In the genomic region with DNA sequence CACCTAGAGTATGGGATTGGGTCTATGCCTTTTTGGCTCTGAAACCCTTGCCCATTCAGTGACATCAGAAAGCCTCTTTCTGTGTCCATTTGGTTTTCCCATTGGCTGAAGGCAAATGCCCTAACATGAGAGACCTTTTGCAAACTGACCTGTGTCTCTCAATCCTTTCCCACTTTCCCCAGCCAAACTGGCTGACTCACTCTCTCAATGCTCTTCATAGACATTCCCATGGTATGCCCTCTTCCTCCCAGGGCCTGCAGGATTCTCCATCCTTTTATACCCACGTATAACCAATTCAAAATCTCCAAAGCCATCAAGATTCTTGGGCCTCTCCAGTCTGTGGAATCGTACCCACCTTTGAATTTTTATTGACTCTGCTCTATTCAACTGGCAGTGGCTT, we compare ENCODE assay signal across 30 cellular contexts.
"Had no signal": no experiment of that assay in that cellular context is flagged by ENCODE, and none has a peak within 500 bp of the region (broad histone marks: within the 10 kb centered on the region; RNA-seq: fewer than 3 reads in every experiment).

No MANE protein-coding gene starts in this region.

- H3K9me3 ChIP-seq: MG63 had no signal

- H3K9me3 Mint-ChIP-seq: activated CD8-positive, alpha-beta T cell treated with anti-CD3 and anti-CD28 coated beads for 36 hours; activated naive CD8-positive, alpha-beta T cell treated with anti-CD3 and anti-CD28 coated beads for 36 hours; activated T-cell treated with anti-CD3 and anti-CD28 coated beads, Interleukin-2, amount 50 U/mL, for 72 hours had no signal

- H3K36me3 Mint-ChIP-seq: activated naive CD8-positive, alpha-beta T cell treated with anti-CD3 and anti-CD28 coated beads for 36 hours had no signal

- ATAC-seq: activated CD8-positive, alpha-beta T cell treated with anti-CD3 and anti-CD28 coated beads for 36 hours; activated T-cell treated with anti-CD3 and anti-CD28 coated beads, Interleukin-2, amount 50 U/mL, for 72 hours; activated T-helper 17 cell treated with anti-CD3 and anti-CD28 coated beads, Interleukin-2, amount 50 U/mL, for 72 hours had no signal

- H2AFZ ChIP-seq: PC-9 had no signal

- H3K36me3 ChIP-seq: MG63, WERI-Rb-1 had no signal

- DNase-seq: activated CD4-positive, alpha-beta T cell treated with anti-CD3 and anti-CD28 coated beads, Interleukin-2, amount 10 ng/mL, durations not matched to agents 24 days and 14 days; activated CD4-positive, alpha-beta T cell treated with anti-CD3 and anti-CD28 coated beads, Interleukin-2, amount 50 U/mL, for 4 hours; activated CD8-positive, alpha-beta T cell treated with anti-CD3 and anti-CD28 coated beads for 36 hours; activated effector memory CD4-positive, alpha-beta T cell treated with anti-CD3 and anti-CD28 coated beads, Interleukin-2, amount 50 U/mL, for 16 hours; activated naive CD4-positive, alpha-beta T cell; activated naive CD4-positive, alpha-beta T cell treated with anti-CD3 and anti-CD28 coated beads, Interleukin-2, amount 50 U/mL, for 16 hours; activated naive CD8-positive, alpha-beta T cell treated with anti-CD3 and anti-CD28 coated beads for 36 hours; activated T-cell treated with anti-CD3 and anti-CD28 coated beads, Interleukin-2, amount 50 U/mL, for 1 hour; activated T-cell treated with anti-CD3 and anti-CD28 coated beads, Interleukin-2, amount 50 U/mL, for 72 hours; amniotic stem cell; aorta; caudate nucleus; cerebellar nuclear complex; MG63; NCI-H1048; NCI-H1105 treated with DMSO at 0.1 percent for 48 hours; NCI-H1436; NCI-H1694; NCI-H2029; NCI-H510A; NCI-H526; NCI-H748 treated with DMSO at 0.1 percent for 48 hours; NK-92 treated with Interleukin-12 subunit alpha and Interleukin-12 subunit beta, amount 100 ng/mL, for 24 hours; PC-9; Right ventricle myocardium superior; SW 1271; T-helper 1 cell; T-helper 9 cell; WERI-Rb-1 had no signal

- H3K27ac ChIP-seq: WERI-Rb-1 had no signal

- H3K4me2 ChIP-seq: PC-9 had no signal

- H3K4me1 Mint-ChIP-seq: activated CD4-positive, alpha-beta T cell treated with anti-CD3 and anti-CD28 coated beads, Interleukin-2, amount 10 ng/mL, durations not matched to agents 24 days and 14 days; activated T-helper 17 cell treated with anti-CD3 and anti-CD28 coated beads, Interleukin-2, amount 50 U/mL, for 72 hours had no signal

- H3K27me3 ChIP-seq: MG63 had no signal

- H3K4me3 ChIP-seq: MG63, PC-9 had no signal

- H3K4me3 Mint-ChIP-seq: activated CD4-positive, alpha-beta T cell treated with anti-CD3 and anti-CD28 coated beads, Interleukin-2, amount 10 ng/mL, durations not matched to agents 24 days and 14 days; activated CD8-positive, alpha-beta T cell treated with anti-CD3 and anti-CD28 coated beads for 36 hours; activated naive CD8-positive, alpha-beta T cell treated with anti-CD3 and anti-CD28 coated beads for 36 hours; activated T-cell treated with anti-CD3 and anti-CD28 coated beads, Interleukin-2, amount 50 U/mL, for 72 hours; activated T-helper 17 cell treated with anti-CD3 and anti-CD28 coated beads, Interleukin-2, amount 50 U/mL, for 72 hours had no signal

- H3K27ac Mint-ChIP-seq: activated CD4-positive, alpha-beta T cell treated with anti-CD3 and anti-CD28 coated beads, Interleukin-2, amount 10 ng/mL, durations not matched to agents 24 days and 14 days; activated CD8-positive, alpha-beta T cell treated with anti-CD3 and anti-CD28 coated beads for 36 hours; activated naive CD8-positive, alpha-beta T cell treated with anti-CD3 and anti-CD28 coated beads for 36 hours; activated T-cell treated with anti-CD3 and anti-CD28 coated beads, Interleukin-2, amount 50 U/mL, for 72 hours; activated T-helper 17 cell treated with anti-CD3 and anti-CD28 coated beads, Interleukin-2, amount 50 U/mL, for 72 hours had no signal
